ENCODE assay signal across 8 cellular contexts in the genomic region with DNA sequence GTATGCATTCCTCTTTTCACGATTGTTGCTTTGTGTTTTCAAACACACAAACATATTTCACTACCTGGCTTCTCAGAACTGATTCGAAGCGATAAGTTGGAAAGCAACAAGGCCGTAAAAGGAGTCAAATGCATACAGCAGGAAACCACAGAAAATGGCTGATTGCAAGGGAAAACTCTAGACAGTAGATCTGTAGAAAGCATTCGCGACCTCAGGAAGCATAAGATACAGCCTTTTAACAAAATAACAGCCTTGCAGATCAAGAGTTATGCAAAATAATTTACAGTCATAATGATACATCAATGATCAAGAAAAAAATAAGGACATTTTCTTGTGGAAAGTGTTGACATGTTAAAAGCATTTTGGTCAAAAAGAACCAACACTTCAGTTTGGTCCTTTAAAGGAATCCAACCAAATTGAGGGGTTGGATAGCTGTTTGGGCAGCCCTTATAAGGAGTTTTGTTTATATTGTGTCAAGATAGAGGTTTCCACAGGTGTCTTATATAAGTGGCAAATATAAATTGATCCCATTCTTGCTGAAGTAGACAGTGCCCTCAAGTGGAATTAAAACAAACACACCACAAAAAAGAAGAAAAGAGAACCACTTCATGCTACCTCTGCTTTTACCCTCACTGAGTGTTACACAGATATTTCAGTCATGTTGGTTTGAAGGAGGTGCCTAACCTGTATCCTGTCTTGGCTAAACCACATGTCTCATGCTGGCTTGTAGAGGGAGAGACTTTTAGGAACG. TPM values are rescaled to one million over a fixed set of nuclear protein-coding genes. Genes with fewer than 3 reads are reported as not detected.
DNase-seq lines count a peak whose midpoint lies in the region; ATAC-seq and TF ChIP-seq lines count a peak whose summit lies in the region.

No MANE protein-coding gene starts in this region.

- DNase-seq in activated naive CD4-positive, alpha-beta T cell treated with anti-CD3 and anti-CD28 coated beads, Interleukin-2, amount 10 ng/mL, durations not matched to agents 7 days and 5 days: peak; percentile 34
- no peak for DNase-seq in activated naive CD4-positive, alpha-beta T cell (lab: John Stamatoyannopoulos, UW)
- peak; percentile 11 for DNase-seq in NOMO-1 treated with dmso at 0.1 percent for 144 hours (lab: John Stamatoyannopoulos, UW; ENCODE audit: unreplicated experiment)
- DNase-seq in choroid plexus epithelial cell (ENCODE audit: low read depth): peak; percentile 55
- no peak for DNase-seq in natural killer cell treated with Interleukin-12 subunit alpha and Interleukin-12 subunit beta and Interleukin-15 and Interleukin-18, amount 100 ng/mL, for 72 hours (ENCODE audit: low spot score)
- DNase-seq in head of caudate nucleus: no peak
- DNase-seq in NCI-H774 (lab: John Stamatoyannopoulos, UW): no peak

- peak; percentile 43 for ATAC-seq in HG02642 (IDR thresholded peaks at IDR 0.05; ENCODE audit: poor library complexity, unreplicated experiment)
- peak; percentile 63 to 76 for ATAC-seq in natural killer cell treated with Interleukin-12 subunit alpha and Interleukin-12 subunit beta and Interleukin-15 and Interleukin-18, amount 100 ng/mL, for 72 hours

- no peak overlapping the region for H3K4me3 ChIP-seq in choroid plexus epithelial cell (ENCODE audit: low read depth, low read length)

- no peaks in the 10 kb centered on the region for H3K9me3 Mint-ChIP-seq in activated naive CD4-positive, alpha-beta T cell treated with anti-CD3 and anti-CD28 coated beads, Interleukin-2, amount 10 ng/mL, durations not matched to agents 7 days and 5 days
- H3K9me3 Mint-ChIP-seq in natural killer cell treated with Interleukin-12 subunit alpha and Interleukin-12 subunit beta and Interleukin-15 and Interleukin-18, amount 100 ng/mL, for 72 hours: no peaks in the 10 kb centered on the region

- peaks cover 63% of the 10 kb centered on the region for H3K36me3 Mint-ChIP-seq in activated naive CD4-positive, alpha-beta T cell treated with anti-CD3 and anti-CD28 coated beads, Interleukin-2, amount 10 ng/mL, durations not matched to agents 7 days and 5 days
- H3K36me3 Mint-ChIP-seq in natural killer cell treated with Interleukin-12 subunit alpha and Interleukin-12 subunit beta and Interleukin-15 and Interleukin-18, amount 100 ng/mL, for 72 hours: peaks cover 21% of the 10 kb centered on the region

- H3K4me1 Mint-ChIP-seq in activated naive CD4-positive, alpha-beta T cell treated with anti-CD3 and anti-CD28 coated beads, Interleukin-2, amount 10 ng/mL, durations not matched to agents 7 days and 5 days: peaks cover 60% of the 10 kb centered on the region
- H3K4me1 Mint-ChIP-seq in natural killer cell treated with Interleukin-12 subunit alpha and Interleukin-12 subunit beta and Interleukin-15 and Interleukin-18, amount 100 ng/mL, for 72 hours (ENCODE audit: low read depth in 2 of 2): peaks cover 45 to 48% of the 10 kb centered on the region in 2 donors

- intact Hi-C loops in head of caudate nucleus (cut with DNase I): loop anchor here (10.0 kb wide), 1 partner anchor 57 kb away; no protein-coding TSS in a partner anchor

- CTCF ChIA-PET in activated naive CD4-positive, alpha-beta T cell treated with anti-CD3 and anti-CD28 coated beads, Interleukin-2, amount 10 ng/mL, durations not matched to agents 7 days and 5 days (lab: Charles Lee): interaction anchor here (1.1 to 6.0 kb wide), 13 partner anchors 20 to 418 kb away, joined by 3 to 183 read pairs (median 8); partner anchors contain the start of gene SNX20

- H3K27me3 Mint-ChIP-seq in activated naive CD4-positive, alpha-beta T cell treated with anti-CD3 and anti-CD28 coated beads, Interleukin-2, amount 10 ng/mL, durations not matched to agents 7 days and 5 days: no peaks in the 10 kb centered on the region
- no peaks in the 10 kb centered on the region for H3K27me3 Mint-ChIP-seq in natural killer cell treated with Interleukin-12 subunit alpha and Interleukin-12 subunit beta and Interleukin-15 and Interleukin-18, amount 100 ng/mL, for 72 hours

- H3K27ac Mint-ChIP-seq in activated naive CD4-positive, alpha-beta T cell treated with anti-CD3 and anti-CD28 coated beads, Interleukin-2, amount 10 ng/mL, durations not matched to agents 7 days and 5 days: peak overlapping the region; percentile 92
- H3K27ac Mint-ChIP-seq in natural killer cell treated with Interleukin-12 subunit alpha and Interleukin-12 subunit beta and Interleukin-15 and Interleukin-18, amount 100 ng/mL, for 72 hours: peak overlapping the region; percentile 64 to 72

- peak; percentile 41 for TF ChIP-seq CTCF in choroid plexus epithelial cell (conservative IDR thresholded peaks at IDR 0.05; ENCODE audit: low read depth, low read length)

- H3K4me3 Mint-ChIP-seq in activated naive CD4-positive, alpha-beta T cell treated with anti-CD3 and anti-CD28 coated beads, Interleukin-2, amount 10 ng/mL, durations not matched to agents 7 days and 5 days: peak overlapping the region; percentile 81
- H3K4me3 Mint-ChIP-seq in natural killer cell treated with Interleukin-12 subunit alpha and Interleukin-12 subunit beta and Interleukin-15 and Interleukin-18, amount 100 ng/mL, for 72 hours: peak overlapping the region; percentile 80

RNA-seq across cellular contexts. Expression of gene CYLD, which starts 5.5 kb away (rescaled TPM):
- 100 to 1,000 TPM in 1 of 2 donors, 10 to 100 TPM in 1; 95.4 to 126 TPM for total RNA-seq in natural killer cell treated with Interleukin-12 subunit alpha and Interleukin-12 subunit beta and Interleukin-15 and Interleukin-18, amount 100 ng/mL, for 72 hours

RNA-seq across cellular contexts. Expression of gene NOD2, which starts 54.0 kb away (rescaled TPM):
- 10 to 100 TPM in 1 of 2 donors, 1 to 10 TPM in 1; 3.7 to 11.2 TPM for total RNA-seq in natural killer cell treated with Interleukin-12 subunit alpha and Interleukin-12 subunit beta and Interleukin-15 and Interleukin-18, amount 100 ng/mL, for 72 hours

Comparison
In these comparisons a context has a peak if more than half of its experiments do, and no peak if none do; other contexts are left out.
1. DNase-seq: peak in activated naive CD4-positive, alpha-beta T cell treated with anti-CD3 and anti-CD28 coated beads, Interleukin-2, amount 10 ng/mL, durations not matched to agents 7 days and 5 days (single experiment), NOMO-1 treated with dmso at 0.1 percent for 144 hours (single experiment) and choroid plexus epithelial cell (single experiment); none in activated naive CD4-positive, alpha-beta T cell (0 of 4), natural killer cell treated with Interleukin-12 subunit alpha and Interleukin-12 subunit beta and Interleukin-15 and Interleukin-18, amount 100 ng/mL, for 72 hours (single experiment), head of caudate nucleus (0 of 42) and NCI-H774 (single experiment).